Comparison of ENCODE assay signal across 7 cellular contexts in the genomic region with DNA sequence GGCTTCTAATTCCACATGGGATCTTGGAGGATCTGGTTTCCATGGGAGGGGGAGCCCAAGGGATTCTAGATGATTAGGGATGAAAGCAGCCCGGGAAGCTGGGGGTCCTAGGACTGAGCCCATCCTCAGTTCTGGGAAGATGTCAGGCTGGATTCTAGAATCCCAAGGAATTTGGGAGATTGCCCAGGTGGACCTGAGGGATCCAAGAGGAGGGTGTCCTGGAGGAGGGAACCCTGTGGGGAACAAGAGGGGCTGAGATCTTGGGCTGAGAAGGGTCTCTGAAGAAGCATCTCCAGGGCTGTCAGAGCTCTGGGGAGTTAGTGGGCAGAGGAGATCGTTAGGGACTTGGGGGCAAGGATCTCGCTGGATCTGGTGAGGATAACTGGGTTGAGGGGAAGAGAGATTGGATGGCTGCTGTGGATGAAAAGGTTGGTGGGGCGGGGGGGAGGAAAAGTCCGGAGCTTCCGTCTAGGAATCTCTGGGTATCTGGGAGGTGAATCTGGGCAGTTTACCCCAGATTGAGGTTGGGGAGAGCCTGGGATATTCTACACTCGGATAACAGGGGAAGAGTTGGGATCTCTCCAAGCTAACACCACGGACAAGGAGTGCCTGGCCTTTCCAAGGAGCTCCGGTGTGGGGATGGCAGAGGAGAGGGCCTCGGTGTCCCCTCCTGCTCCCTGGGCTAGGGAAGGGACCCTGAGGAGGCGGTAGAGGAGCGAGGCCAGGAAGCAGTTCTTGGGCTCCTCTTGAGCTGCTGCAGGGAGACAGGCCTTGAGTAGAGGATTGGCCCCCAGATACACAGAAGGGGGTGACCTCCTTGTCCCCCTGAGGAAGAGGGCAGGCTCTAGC. TPM values are rescaled to one million over a fixed set of nuclear protein-coding genes. Genes with fewer than 3 reads are reported as not detected.
DNase-seq lines count a peak whose midpoint lies in the region; ATAC-seq and TF ChIP-seq lines count a peak whose summit lies in the region.
"Had no signal": no experiment of that assay in that cellular context is flagged by ENCODE, and none has a peak within 500 bp of the region (broad histone marks: within the 10 kb centered on the region; RNA-seq: fewer than 3 reads in every experiment).

No MANE protein-coding gene starts in this region.

- no peak for DNase-seq in heart right ventricle
- no peak for DNase-seq in cardiac septum (ENCODE audit: low spot score)
- no peak for DNase-seq in fibroblast of villous mesenchyme (ENCODE audit: low read depth)
- no peak for DNase-seq in upper lobe of left lung
- DNase-seq in DMS153 treated with DMSO at 0.1 percent for 48 hours (lab: John Stamatoyannopoulos, UW; ENCODE audit: unreplicated experiment), result no peak
- no peak for DNase-seq in NCI-H2107 (lab: John Stamatoyannopoulos, UW)

- H3K4me3 ChIP-seq in heart right ventricle (peak overlapping the region in 9 of 10 donors; percentile 57 to 89 (median 74)), fibroblast of villous mesenchyme (ENCODE audit: low read depth, low read length) (peak overlapping the region; percentile 99), upper lobe of left lung (peak overlapping the region in 3 of 4 donors; percentile 66 to 82 (median 81))

- no peak for ATAC-seq in heart right ventricle
- ATAC-seq in upper lobe of left lung (ENCODE audit: low FRiP score in 2 of 2), result no peak

- no peak for TF ChIP-seq EP300 in upper lobe of left lung (IDR thresholded peaks at IDR 0.05)

- H3K9me3 ChIP-seq in heart right ventricle (no peaks in the 10 kb centered on the region), upper lobe of left lung (no peaks in the 10 kb centered on the region)

- intact Hi-C loops in heart right ventricle (cut with DNase I), result loop anchor here in 3 of 10 donors (5.0 kb wide), 2 partner anchors 78 to 83 kb away; no protein-coding TSS in a partner anchor
- intact Hi-C loops in cardiac septum (cut with DNase I), result loop anchor here (5.0 kb wide), 2 partner anchors 138 to 268 kb away; partner anchors contain the start of genes FBRS and ZNF629

- WGBS in heart right ventricle, 2 donors, result 68 to 75% methylated on average over 12 of the region's 12 CpGs
- WGBS in upper lobe of left lung, 2 donors, result 75 to 80% methylated on average over 12 of the region's 12 CpGs

- TF ChIP-seq POLR2A in upper lobe of left lung (IDR thresholded peaks at IDR 0.05), result no peak

- H3K4me1 ChIP-seq in heart right ventricle, result peaks cover 0 to 24% (median 16%) of the 10 kb centered on the region in 9 donors
- H3K4me1 ChIP-seq in upper lobe of left lung, result peaks cover 11 to 35% (median 17%) of the 10 kb centered on the region in 4 donors

- no peaks in the 10 kb centered on the region for H3K27me3 ChIP-seq in heart right ventricle
- no peaks in the 10 kb centered on the region for H3K27me3 ChIP-seq in upper lobe of left lung

- peak overlapping the region in 9 of 10 donors; percentile 46 to 94 (median 87) for H3K27ac ChIP-seq in heart right ventricle
- peak overlapping the region in 3 of 4 donors; percentile 96 to 98 (median 97) for H3K27ac ChIP-seq in upper lobe of left lung

- H3K36me3 ChIP-seq in heart right ventricle (peaks cover 0 to 36% (median 0%) of the 10 kb centered on the region in 9 donors), upper lobe of left lung (peaks cover 0 to 30% (median 11%) of the 10 kb centered on the region in 4 donors)

- TF ChIP-seq CTCF in heart right ventricle (IDR thresholded peaks at IDR 0.05) (no peak), fibroblast of villous mesenchyme (IDR thresholded peaks at IDR 0.05; ENCODE audit: insufficient read depth, low read depth, low read length) (no peak), upper lobe of left lung (IDR thresholded peaks at IDR 0.05) (no peak)

RNA-seq across cellular contexts. Expression of gene FBXL19, which starts 1.6 kb away (rescaled TPM):
- total RNA-seq in heart right ventricle, result 1 to 10 TPM; 4.1 to 8.7 (median 5.8) TPM
- 10 to 100 TPM in 1 of 2 donors, 1 to 10 TPM in 1; 5.4 to 14.1 TPM for polyA plus RNA-seq in heart right ventricle
- 8.0 TPM for total RNA-seq in cardiac septum
- total RNA-seq in fibroblast of villous mesenchyme, result 26.8 and 29.3 TPM in 2 replicates
- total RNA-seq in upper lobe of left lung, result 10 to 100 TPM in 4 of 6 donors, 1 to 10 TPM in 2; 7.3 to 40.9 (median 15.5) TPM

RNA-seq across cellular contexts. Expression of gene ORAI3, which starts 23.8 kb away (rescaled TPM):
- total RNA-seq in heart right ventricle, result 10 to 100 TPM in 8 of 10 donors, 1 to 10 TPM in 2; 7.8 to 19.8 (median 11.4) TPM
- polyA plus RNA-seq in heart right ventricle, result 10 to 100 TPM; 10.1 to 15.4 TPM
- 9.5 TPM for total RNA-seq in cardiac septum
- total RNA-seq in fibroblast of villous mesenchyme, result 43.6 and 45.7 TPM in 2 replicates
- 10 to 100 TPM; 22.2 to 33.9 (median 28.4) TPM for total RNA-seq in upper lobe of left lung

RNA-seq across cellular contexts. Expression of gene CTF1, which starts 28.6 kb away (rescaled TPM):
- total RNA-seq in heart right ventricle (10 to 100 TPM in 9 of 10 donors, 1 to 10 TPM in 1; 8.6 to 28.2 (median 19.9) TPM), cardiac septum (17.7 TPM), fibroblast of villous mesenchyme (3.2 and 3.5 TPM in 2 replicates), upper lobe of left lung (10 to 100 TPM in 2 of 6 donors, 1 to 10 TPM in 4; 4.2 to 14.5 (median 7.1) TPM)
- 10 to 100 TPM in 1 of 2 donors, 1 to 10 TPM in 1; 6.5 to 10.4 TPM for polyA plus RNA-seq in heart right ventricle
- total RNA-seq: HT1080 had no signal

RNA-seq across cellular contexts. Expression of gene BCL7C, which starts 31.1 kb away (rescaled TPM):
- total RNA-seq in heart right ventricle (10 to 100 TPM; 24.2 to 31.3 (median 27.0) TPM), cardiac septum (27.6 TPM), fibroblast of villous mesenchyme (35.0 and 51.2 TPM in 2 replicates), upper lobe of left lung (10 to 100 TPM; 15.7 to 32.8 (median 28.2) TPM)
- polyA plus RNA-seq in heart right ventricle, result 10 to 100 TPM; 30.5 to 68.8 TPM

RNA-seq across cellular contexts. Expression of gene SETD1A, which starts 32.5 kb away (rescaled TPM):
- total RNA-seq in heart right ventricle, result 10 to 100 TPM in 2 of 10 donors, 1 to 10 TPM in 8; 7.5 to 11.4 (median 9.2) TPM
- 10 to 100 TPM in 1 of 2 donors, 1 to 10 TPM in 1; 5.8 to 11.2 TPM for polyA plus RNA-seq in heart right ventricle
- 9.6 TPM for total RNA-seq in cardiac septum
- 3.5 and 8.1 TPM in 2 replicates for total RNA-seq in fibroblast of villous mesenchyme
- 10 to 100 TPM in 5 of 6 donors, 1 to 10 TPM in 1; 9.1 to 30.4 (median 17.0) TPM for total RNA-seq in upper lobe of left lung
